1 cellular context compared by ENCODE assay signal in genomic region chr9:105950448-105950847, GRCh38.
TF ChIP-seq lines count a peak whose summit lies in the region.

No MANE protein-coding gene starts in this region.

TF ChIP-seq in H1, 55 proteins besides CTCF, POLR2A, EP300 and RAD21:
- TF ChIP-seq GTF2F1 (IDR thresholded peaks at IDR 0.05; ENCODE audit: borderline replicate concordance, low read depth, low read length) = no peak
- TF ChIP-seq CHD2 (IDR thresholded peaks at IDR 0.05; ENCODE audit: low read length) = no peak
- no peak for TF ChIP-seq TAF7 (optimal IDR thresholded peaks at IDR 0.05; ENCODE audit: borderline replicate concordance, low read depth, low read length)
- no peak for TF ChIP-seq POU5F1 (IDR thresholded peaks at IDR 0.05; ENCODE audit: low read depth, low read length)
- TF ChIP-seq ZNF274 (IDR thresholded peaks at IDR 0.05; ENCODE audit: borderline replicate concordance, extremely low read depth, low read length) = no peak
- TF ChIP-seq EZH2 (IDR thresholded peaks at IDR 0.05; ENCODE audit: low read depth, low read length, severe bottlenecking) = no peak
- no peak for TF ChIP-seq SIX5 (IDR thresholded peaks at IDR 0.05; ENCODE audit: low read depth, low read length)
- TF ChIP-seq RBBP5 (IDR thresholded peaks at IDR 0.05; ENCODE audit: borderline replicate concordance, low read depth, low read length) = no peak
- TF ChIP-seq KDM1A (IDR thresholded peaks at IDR 0.05; ENCODE audit: borderline replicate concordance, low read length) = no peak
- no peak for TF ChIP-seq ASH2L (IDR thresholded peaks at IDR 0.05; ENCODE audit: low read length)
- TF ChIP-seq EGR1 (IDR thresholded peaks at IDR 0.05; ENCODE audit: borderline replicate concordance, low read depth, low read length) = no peak
- TF ChIP-seq BACH1 (IDR thresholded peaks at IDR 0.05; ENCODE audit: low read length) = no peak
- TF ChIP-seq TEAD4 (IDR thresholded peaks at IDR 0.05; ENCODE audit: low read depth, low read length) = no peak
- TF ChIP-seq YY1 (IDR thresholded peaks at IDR 0.05; ENCODE audit: low read depth, low read length) = no peak
- TF ChIP-seq MAFK (IDR thresholded peaks at IDR 0.05; ENCODE audit: low read depth, low read length) = no peak
- TF ChIP-seq JUN (IDR thresholded peaks at IDR 0.05; ENCODE audit: low read depth, low read length) = no peak
